Comparison of ENCODE assay signal across 1 cellular context in the genomic region with DNA sequence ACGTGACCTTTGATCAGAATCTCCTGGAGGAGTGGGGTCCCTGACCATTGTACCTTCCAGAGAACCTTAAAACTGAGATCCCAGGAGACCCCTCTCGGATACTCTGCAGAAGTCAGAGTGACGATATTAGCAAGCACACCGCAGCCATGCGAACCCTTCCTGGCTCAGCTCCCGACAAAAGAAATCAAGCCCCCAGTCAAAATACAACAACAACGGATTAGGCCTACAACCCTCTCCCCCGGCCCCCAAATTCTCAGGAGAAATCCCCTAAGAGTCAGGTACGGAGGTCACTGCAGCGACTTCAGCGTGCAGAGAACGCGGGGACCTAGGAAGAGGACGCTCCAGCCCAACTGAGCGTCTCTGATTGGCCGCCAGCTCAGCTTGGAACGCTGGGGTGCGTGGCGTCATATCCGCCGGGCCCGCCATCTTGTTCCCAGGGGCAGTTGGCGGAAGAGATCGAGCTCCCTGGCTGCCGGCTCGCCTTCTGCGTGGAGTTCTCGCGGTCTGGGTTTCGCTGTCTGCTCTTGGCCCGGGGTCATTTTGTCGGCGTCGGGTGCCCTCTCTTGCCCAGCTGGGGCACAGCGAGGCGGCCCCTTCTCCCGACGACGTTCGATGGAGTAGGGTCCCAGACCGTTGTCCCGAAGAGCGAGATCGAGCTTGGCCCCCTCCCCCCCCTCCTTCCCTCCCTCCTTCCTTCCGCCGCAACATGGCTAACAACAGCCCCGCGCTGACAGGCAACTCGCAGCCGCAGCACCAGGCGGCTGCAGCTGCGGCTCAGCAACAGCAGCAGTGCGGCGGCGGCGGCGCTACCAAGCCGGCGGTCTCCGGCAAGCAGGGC.
A peak's percentile ranks its signal among the peaks of the same experiment; 100 is the strongest.
TF ChIP-seq lines count a peak whose summit lies in the region.

A gene with protein sequence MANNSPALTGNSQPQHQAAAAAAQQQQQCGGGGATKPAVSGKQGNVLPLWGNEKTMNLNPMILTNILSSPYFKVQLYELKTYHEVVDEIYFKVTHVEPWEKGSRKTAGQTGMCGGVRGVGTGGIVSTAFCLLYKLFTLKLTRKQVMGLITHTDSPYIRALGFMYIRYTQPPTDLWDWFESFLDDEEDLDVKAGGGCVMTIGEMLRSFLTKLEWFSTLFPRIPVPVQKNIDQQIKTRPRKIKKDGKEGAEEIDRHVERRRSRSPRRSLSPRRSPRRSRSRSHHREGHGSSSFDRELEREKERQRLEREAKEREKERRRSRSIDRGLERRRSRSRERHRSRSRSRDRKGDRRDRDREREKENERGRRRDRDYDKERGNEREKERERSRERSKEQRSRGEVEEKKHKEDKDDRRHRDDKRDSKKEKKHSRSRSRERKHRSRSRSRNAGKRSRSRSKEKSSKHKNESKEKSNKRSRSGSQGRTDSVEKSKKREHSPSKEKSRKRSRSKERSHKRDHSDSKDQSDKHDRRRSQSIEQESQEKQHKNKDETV (plus strand): TSS at position 425 of the 838 bp plus-strand sequence. CDS start 282 bp downstream, at position 707.

TF ChIP-seq in HepG2, 621 proteins besides CTCF, POLR2A, EP300 and RAD21 (continued from another document and continues in another):
- TF ChIP-seq, protein P1, sequence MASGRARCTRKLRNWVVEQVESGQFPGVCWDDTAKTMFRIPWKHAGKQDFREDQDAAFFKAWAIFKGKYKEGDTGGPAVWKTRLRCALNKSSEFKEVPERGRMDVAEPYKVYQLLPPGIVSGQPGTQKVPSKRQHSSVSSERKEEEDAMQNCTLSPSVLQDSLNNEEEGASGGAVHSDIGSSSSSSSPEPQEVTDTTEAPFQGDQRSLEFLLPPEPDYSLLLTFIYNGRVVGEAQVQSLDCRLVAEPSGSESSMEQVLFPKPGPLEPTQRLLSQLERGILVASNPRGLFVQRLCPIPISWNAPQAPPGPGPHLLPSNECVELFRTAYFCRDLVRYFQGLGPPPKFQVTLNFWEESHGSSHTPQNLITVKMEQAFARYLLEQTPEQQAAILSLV (CRISPR knock-in tag; IDR thresholded peaks at IDR 0.05; ENCODE audit: borderline replicate concordance): peak; percentile 5; the same call in 1 of the 2 replicates
- TF ChIP-seq SNAI1 (CRISPR knock-in tag; IDR thresholded peaks at IDR 0.05; ENCODE audit: borderline replicate concordance) (peak; percentile 39; the same call in 1 of the 2 replicates), ZNF33A (CRISPR knock-in tag; IDR thresholded peaks at IDR 0.05; ENCODE audit: borderline replicate concordance) (no peak), RARA (CRISPR knock-in tag; IDR thresholded peaks at IDR 0.05) (peak; percentile 0; the same call in 1 of the 2 replicates), ZSCAN29 (CRISPR knock-in tag; conservative IDR thresholded peaks at IDR 0.05) (peak; percentile 84; the same call in 1 of the 2 replicates), ZNF790 (CRISPR knock-in tag; IDR thresholded peaks at IDR 0.05; ENCODE audit: borderline replicate concordance) (0 out of 2 replicates have a peak, but pooled peaks have one; percentile 41), MED13 (CRISPR knock-in tag; IDR thresholded peaks at IDR 0.05) (peak; percentile 75), SALL1 (CRISPR knock-in tag; IDR thresholded peaks at IDR 0.05) (peak; percentile 72), ZNF75D (CRISPR knock-in tag; IDR thresholded peaks at IDR 0.05; ENCODE audit: borderline replicate concordance) (no peak), FOSL2 (CRISPR knock-in tag; IDR thresholded peaks at IDR 0.05) (peak; percentile 62), POLR2AphosphoS5 (IDR thresholded peaks at IDR 0.05; ENCODE audit: low read depth, low read length) (peak; percentile 97), ZNF557 (CRISPR knock-in tag; IDR thresholded peaks at IDR 0.05) (no peak), NFATC3 (CRISPR knock-in tag; IDR thresholded peaks at IDR 0.05) (no peak), ZNF484 (CRISPR knock-in tag; IDR thresholded peaks at IDR 0.05; ENCODE audit: borderline replicate concordance, low read depth) (peak; percentile 16; the same call in 1 of the 2 replicates), ELF4 (CRISPR knock-in tag; IDR thresholded peaks at IDR 0.05; ENCODE audit: borderline replicate concordance) (peak; percentile 61; the same call in 1 of the 2 replicates), KLF12 (CRISPR knock-in tag; IDR thresholded peaks at IDR 0.05; ENCODE audit: borderline replicate concordance) (no peak; the same call in 1 of the 2 replicates), ISX (CRISPR knock-in tag; conservative IDR thresholded peaks at IDR 0.05) (0 out of 2 replicates have a peak, but pooled peaks have one; percentile 38), KDM3A (CRISPR knock-in tag; IDR thresholded peaks at IDR 0.05; ENCODE audit: low read depth) (0 out of 2 replicates have a peak, but pooled peaks have one; percentile 12), CEBPB (IDR thresholded peaks at IDR 0.05; ENCODE audit: borderline replicate concordance, low read depth, low read length) (no peak), SIN3A (IDR thresholded peaks at IDR 0.05; ENCODE audit: borderline replicate concordance, low read depth, low read length) (peak; percentile 7; the same call in 1 of the 2 replicates), HES4 (CRISPR knock-in tag; IDR thresholded peaks at IDR 0.05; ENCODE audit: borderline replicate concordance) (no peak), PAX8 (CRISPR knock-in tag; IDR thresholded peaks at IDR 0.05; ENCODE audit: borderline replicate concordance) (peak; percentile 39; the same call in 1 of the 2 replicates), ZSCAN9 (CRISPR knock-in tag; IDR thresholded peaks at IDR 0.05; ENCODE audit: borderline replicate concordance) (no peak; the same call in 1 of the 2 replicates), TOE1 (CRISPR knock-in tag; IDR thresholded peaks at IDR 0.05) (peak; percentile 74; the same call in 1 of the 2 replicates), SKI (IDR thresholded peaks at IDR 0.05; ENCODE audit: partially characterized antibody) (no peak)
- TF ChIP-seq, protein P2, sequence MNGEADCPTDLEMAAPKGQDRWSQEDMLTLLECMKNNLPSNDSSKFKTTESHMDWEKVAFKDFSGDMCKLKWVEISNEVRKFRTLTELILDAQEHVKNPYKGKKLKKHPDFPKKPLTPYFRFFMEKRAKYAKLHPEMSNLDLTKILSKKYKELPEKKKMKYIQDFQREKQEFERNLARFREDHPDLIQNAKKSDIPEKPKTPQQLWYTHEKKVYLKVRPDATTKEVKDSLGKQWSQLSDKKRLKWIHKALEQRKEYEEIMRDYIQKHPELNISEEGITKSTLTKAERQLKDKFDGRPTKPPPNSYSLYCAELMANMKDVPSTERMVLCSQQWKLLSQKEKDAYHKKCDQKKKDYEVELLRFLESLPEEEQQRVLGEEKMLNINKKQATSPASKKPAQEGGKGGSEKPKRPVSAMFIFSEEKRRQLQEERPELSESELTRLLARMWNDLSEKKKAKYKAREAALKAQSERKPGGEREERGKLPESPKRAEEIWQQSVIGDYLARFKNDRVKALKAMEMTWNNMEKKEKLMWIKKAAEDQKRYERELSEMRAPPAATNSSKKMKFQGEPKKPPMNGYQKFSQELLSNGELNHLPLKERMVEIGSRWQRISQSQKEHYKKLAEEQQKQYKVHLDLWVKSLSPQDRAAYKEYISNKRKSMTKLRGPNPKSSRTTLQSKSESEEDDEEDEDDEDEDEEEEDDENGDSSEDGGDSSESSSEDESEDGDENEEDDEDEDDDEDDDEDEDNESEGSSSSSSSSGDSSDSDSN (CRISPR knock-in tag; IDR thresholded peaks at IDR 0.05): peak; percentile 83
- TF ChIP-seq, protein P3, sequence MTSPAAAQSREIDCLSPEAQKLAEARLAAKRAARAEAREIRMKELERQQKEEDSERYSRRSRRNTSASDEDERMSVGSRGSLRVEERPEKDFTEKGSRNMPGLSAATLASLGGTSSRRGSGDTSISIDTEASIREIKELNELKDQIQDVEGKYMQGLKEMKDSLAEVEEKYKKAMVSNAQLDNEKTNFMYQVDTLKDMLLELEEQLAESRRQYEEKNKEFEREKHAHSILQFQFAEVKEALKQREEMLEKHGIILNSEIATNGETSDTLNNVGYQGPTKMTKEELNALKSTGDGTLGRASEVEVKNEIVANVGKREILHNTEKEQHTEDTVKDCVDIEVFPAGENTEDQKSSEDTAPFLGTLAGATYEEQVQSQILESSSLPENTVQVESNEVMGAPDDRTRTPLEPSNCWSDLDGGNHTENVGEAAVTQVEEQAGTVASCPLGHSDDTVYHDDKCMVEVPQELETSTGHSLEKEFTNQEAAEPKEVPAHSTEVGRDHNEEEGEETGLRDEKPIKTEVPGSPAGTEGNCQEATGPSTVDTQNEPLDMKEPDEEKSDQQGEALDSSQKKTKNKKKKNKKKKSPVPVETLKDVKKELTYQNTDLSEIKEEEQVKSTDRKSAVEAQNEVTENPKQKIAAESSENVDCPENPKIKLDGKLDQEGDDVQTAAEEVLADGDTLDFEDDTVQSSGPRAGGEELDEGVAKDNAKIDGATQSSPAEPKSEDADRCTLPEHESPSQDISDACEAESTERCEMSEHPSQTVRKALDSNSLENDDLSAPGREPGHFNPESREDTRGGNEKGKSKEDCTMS (CRISPR knock-in tag; conservative IDR thresholded peaks at IDR 0.05): no peak
- TF ChIP-seq, protein P4, sequence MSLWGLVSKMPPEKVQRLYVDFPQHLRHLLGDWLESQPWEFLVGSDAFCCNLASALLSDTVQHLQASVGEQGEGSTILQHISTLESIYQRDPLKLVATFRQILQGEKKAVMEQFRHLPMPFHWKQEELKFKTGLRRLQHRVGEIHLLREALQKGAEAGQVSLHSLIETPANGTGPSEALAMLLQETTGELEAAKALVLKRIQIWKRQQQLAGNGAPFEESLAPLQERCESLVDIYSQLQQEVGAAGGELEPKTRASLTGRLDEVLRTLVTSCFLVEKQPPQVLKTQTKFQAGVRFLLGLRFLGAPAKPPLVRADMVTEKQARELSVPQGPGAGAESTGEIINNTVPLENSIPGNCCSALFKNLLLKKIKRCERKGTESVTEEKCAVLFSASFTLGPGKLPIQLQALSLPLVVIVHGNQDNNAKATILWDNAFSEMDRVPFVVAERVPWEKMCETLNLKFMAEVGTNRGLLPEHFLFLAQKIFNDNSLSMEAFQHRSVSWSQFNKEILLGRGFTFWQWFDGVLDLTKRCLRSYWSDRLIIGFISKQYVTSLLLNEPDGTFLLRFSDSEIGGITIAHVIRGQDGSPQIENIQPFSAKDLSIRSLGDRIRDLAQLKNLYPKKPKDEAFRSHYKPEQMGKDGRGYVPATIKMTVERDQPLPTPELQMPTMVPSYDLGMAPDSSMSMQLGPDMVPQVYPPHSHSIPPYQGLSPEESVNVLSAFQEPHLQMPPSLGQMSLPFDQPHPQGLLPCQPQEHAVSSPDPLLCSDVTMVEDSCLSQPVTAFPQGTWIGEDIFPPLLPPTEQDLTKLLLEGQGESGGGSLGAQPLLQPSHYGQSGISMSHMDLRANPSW (CRISPR knock-in tag; IDR thresholded peaks at IDR 0.05; ENCODE audit: borderline replicate concordance): no peak; the same call in 1 of the 2 replicates
- TF ChIP-seq, protein P5, sequence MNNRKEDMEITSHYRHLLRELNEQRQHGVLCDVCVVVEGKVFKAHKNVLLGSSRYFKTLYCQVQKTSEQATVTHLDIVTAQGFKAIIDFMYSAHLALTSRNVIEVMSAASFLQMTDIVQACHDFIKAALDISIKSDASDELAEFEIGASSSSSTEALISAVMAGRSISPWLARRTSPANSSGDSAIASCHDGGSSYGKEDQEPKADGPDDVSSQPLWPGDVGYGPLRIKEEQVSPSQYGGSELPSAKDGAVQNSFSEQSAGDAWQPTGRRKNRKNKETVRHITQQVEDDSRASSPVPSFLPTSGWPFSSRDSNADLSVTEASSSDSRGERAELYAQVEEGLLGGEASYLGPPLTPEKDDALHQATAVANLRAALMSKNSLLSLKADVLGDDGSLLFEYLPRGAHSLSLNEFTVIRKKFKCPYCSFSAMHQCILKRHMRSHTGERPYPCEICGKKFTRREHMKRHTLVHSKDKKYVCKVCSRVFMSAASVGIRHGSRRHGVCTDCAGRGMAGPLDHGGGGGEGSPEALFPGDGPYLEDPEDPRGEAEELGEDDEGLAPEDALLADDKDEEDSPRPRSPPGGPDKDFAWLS (CRISPR knock-in tag; IDR thresholded peaks at IDR 0.05; ENCODE audit: borderline replicate concordance): no peak
- TF ChIP-seq, protein P6, sequence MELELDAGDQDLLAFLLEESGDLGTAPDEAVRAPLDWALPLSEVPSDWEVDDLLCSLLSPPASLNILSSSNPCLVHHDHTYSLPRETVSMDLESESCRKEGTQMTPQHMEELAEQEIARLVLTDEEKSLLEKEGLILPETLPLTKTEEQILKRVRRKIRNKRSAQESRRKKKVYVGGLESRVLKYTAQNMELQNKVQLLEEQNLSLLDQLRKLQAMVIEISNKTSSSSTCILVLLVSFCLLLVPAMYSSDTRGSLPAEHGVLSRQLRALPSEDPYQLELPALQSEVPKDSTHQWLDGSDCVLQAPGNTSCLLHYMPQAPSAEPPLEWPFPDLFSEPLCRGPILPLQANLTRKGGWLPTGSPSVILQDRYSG (CRISPR knock-in tag; IDR thresholded peaks at IDR 0.05): peak; percentile 85; the same call in 1 of the 2 replicates
- TF ChIP-seq, protein P7, sequence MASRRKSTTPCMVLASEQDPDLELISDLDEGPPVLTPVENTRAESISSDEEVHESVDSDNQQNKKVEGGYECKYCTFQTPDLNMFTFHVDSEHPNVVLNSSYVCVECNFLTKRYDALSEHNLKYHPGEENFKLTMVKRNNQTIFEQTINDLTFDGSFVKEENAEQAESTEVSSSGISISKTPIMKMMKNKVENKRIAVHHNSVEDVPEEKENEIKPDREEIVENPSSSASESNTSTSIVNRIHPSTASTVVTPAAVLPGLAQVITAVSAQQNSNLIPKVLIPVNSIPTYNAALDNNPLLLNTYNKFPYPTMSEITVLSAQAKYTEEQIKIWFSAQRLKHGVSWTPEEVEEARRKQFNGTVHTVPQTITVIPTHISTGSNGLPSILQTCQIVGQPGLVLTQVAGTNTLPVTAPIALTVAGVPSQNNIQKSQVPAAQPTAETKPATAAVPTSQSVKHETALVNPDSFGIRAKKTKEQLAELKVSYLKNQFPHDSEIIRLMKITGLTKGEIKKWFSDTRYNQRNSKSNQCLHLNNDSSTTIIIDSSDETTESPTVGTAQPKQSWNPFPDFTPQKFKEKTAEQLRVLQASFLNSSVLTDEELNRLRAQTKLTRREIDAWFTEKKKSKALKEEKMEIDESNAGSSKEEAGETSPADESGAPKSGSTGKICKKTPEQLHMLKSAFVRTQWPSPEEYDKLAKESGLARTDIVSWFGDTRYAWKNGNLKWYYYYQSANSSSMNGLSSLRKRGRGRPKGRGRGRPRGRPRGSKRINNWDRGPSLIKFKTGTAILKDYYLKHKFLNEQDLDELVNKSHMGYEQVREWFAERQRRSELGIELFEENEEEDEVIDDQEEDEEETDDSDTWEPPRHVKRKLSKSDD (CRISPR knock-in tag; IDR thresholded peaks at IDR 0.05; ENCODE audit: low read depth): peak; percentile 96
- TF ChIP-seq, protein P8, sequence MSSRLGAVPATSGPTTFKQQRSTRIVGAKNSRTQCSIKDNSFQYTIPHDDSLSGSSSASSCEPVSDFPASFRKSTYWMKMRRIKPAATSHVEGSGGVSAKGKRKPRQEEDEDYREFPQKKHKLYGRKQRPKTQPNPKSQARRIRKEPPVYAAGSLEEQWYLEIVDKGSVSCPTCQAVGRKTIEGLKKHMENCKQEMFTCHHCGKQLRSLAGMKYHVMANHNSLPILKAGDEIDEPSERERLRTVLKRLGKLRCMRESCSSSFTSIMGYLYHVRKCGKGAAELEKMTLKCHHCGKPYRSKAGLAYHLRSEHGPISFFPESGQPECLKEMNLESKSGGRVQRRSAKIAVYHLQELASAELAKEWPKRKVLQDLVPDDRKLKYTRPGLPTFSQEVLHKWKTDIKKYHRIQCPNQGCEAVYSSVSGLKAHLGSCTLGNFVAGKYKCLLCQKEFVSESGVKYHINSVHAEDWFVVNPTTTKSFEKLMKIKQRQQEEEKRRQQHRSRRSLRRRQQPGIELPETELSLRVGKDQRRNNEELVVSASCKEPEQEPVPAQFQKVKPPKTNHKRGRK (CRISPR knock-in tag; IDR thresholded peaks at IDR 0.05): no peak
- TF ChIP-seq, protein P9, sequence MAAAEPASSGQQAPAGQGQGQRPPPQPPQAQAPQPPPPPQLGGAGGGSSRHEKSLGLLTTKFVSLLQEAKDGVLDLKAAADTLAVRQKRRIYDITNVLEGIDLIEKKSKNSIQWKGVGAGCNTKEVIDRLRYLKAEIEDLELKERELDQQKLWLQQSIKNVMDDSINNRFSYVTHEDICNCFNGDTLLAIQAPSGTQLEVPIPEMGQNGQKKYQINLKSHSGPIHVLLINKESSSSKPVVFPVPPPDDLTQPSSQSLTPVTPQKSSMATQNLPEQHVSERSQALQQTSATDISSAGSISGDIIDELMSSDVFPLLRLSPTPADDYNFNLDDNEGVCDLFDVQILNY (CRISPR knock-in tag; conservative IDR thresholded peaks at IDR 0.05): no peak
